Comparison of ENCODE assay signal across 14 cellular contexts in the genomic region with DNA sequence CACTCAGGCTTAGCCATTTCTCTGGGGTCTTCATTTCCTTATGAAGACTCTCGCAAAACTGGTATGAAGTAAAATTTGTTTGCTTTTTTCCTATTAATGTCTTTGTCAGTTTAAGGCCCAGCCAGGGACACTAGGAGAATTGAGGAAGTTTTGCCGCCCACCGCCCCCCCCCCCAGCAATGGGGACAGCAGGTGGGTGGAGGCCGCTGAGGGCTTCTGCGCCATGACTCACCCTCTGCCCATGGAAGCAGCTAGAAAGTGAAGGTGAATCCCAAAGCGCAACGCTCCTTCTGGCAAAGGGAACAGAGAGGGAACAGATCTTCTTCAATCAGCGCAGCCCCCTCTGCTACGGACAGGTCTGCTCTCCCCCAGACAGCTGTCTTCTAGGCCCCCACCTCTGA. TPM values are rescaled to one million over a fixed set of nuclear protein-coding genes. Genes with fewer than 3 reads are reported as not detected.
DNase-seq lines count a peak whose midpoint lies in the region; ATAC-seq and TF ChIP-seq lines count a peak whose summit lies in the region.
"Had no signal": no experiment of that assay in that cellular context is flagged by ENCODE, and none has a peak within 500 bp of the region (broad histone marks: within the 10 kb centered on the region; RNA-seq: fewer than 3 reads in every experiment).

No MANE protein-coding gene starts in this region.

- no peaks in the 10 kb centered on the region for H3K27me3 Mint-ChIP-seq in activated CD4-positive, alpha-beta memory T cell treated with anti-CD3 and anti-CD28 coated beads for 36 hours
- no peaks in the 10 kb centered on the region for H3K27me3 Mint-ChIP-seq in activated CD4-positive, alpha-beta memory T cell treated with anti-CD3 and anti-CD28 coated beads, Interleukin-2, amount 10 ng/mL, durations not matched to agents 7 days and 5 days
- no peaks in the 10 kb centered on the region for H3K27me3 Mint-ChIP-seq in endodermal cell (ENCODE audit: insufficient read depth)

- H3K9me3 Mint-ChIP-seq in activated CD4-positive, alpha-beta memory T cell treated with anti-CD3 and anti-CD28 coated beads for 36 hours, result no peaks in the 10 kb centered on the region
- peaks cover under 1% of the 10 kb centered on the region for H3K9me3 Mint-ChIP-seq in activated CD4-positive, alpha-beta memory T cell treated with anti-CD3 and anti-CD28 coated beads, Interleukin-2, amount 10 ng/mL, durations not matched to agents 7 days and 5 days
- H3K9me3 Mint-ChIP-seq in endodermal cell, result peaks cover 5% of the 10 kb centered on the region
- H3K9me3 Mint-ChIP-seq in stimulated activated effector memory CD8-positive, alpha-beta T cell treated with anti-CD3 and anti-CD28 coated beads, Interleukin-12 subunit alpha, Interleukin-12 subunit beta, amount 100 ng/mL, for 72 hours, result no peaks in the 10 kb centered on the region

- no peak for ATAC-seq in stimulated activated effector memory CD8-positive, alpha-beta T cell treated with anti-CD3 and anti-CD28 coated beads, Interleukin-12 subunit alpha, Interleukin-12 subunit beta, amount 100 ng/mL, for 72 hours
- ATAC-seq in HG02885 (IDR thresholded peaks at IDR 0.05; ENCODE audit: poor library complexity, unreplicated experiment), result no peak

- H3K9ac ChIP-seq in OCI-LY1 (ENCODE audit: low read length) (no peak overlapping the region), endodermal cell (ENCODE audit: extremely low read depth, low read length, poor library complexity, severe bottlenecking) (no peak overlapping the region)
- H3K9ac ChIP-seq: parathyroid adenoma had no signal

- intact Hi-C loops in activated CD4-positive, alpha-beta memory T cell treated with anti-CD3 and anti-CD28 coated beads for 36 hours (cut with micrococcal nuclease), result loop anchor here (5.0 kb wide), 1 partner anchor 369 kb away; no protein-coding TSS in a partner anchor

- no peaks in the 10 kb centered on the region for H4K20me1 ChIP-seq in OCI-LY1 (ENCODE audit: insufficient read depth, low read length)

- H3K27me3 ChIP-seq in OCI-LY1 (ENCODE audit: insufficient read depth, low read length) (no peaks in the 10 kb centered on the region), endodermal cell (ENCODE audit: control insufficient read depth, insufficient read depth, low read length, poor library complexity, severe bottlenecking) (no peaks in the 10 kb centered on the region)

- peaks cover 45% of the 10 kb centered on the region for H3K36me3 Mint-ChIP-seq in activated CD4-positive, alpha-beta memory T cell treated with anti-CD3 and anti-CD28 coated beads for 36 hours
- H3K36me3 Mint-ChIP-seq in activated CD4-positive, alpha-beta memory T cell treated with anti-CD3 and anti-CD28 coated beads, Interleukin-2, amount 10 ng/mL, durations not matched to agents 7 days and 5 days (ENCODE audit: low read depth), result peaks cover 60% of the 10 kb centered on the region
- peaks cover 52% of the 10 kb centered on the region for H3K36me3 Mint-ChIP-seq in endodermal cell (ENCODE audit: low read depth)
- H3K36me3 Mint-ChIP-seq in stimulated activated effector memory CD8-positive, alpha-beta T cell treated with anti-CD3 and anti-CD28 coated beads, Interleukin-12 subunit alpha, Interleukin-12 subunit beta, amount 100 ng/mL, for 72 hours, result peaks cover 52% of the 10 kb centered on the region

- 92 to 100% methylated on average over 3 to 9 of the region's 9 CpGs for WGBS in endodermal cell (ENCODE audit: insufficient coverage in 1 of 2, insufficient read length in 1 of 2), 2 experiments

- POLR2A ChIA-PET in activated CD4-positive, alpha-beta memory T cell treated with anti-CD3 and anti-CD28 coated beads for 36 hours (lab: Charles Lee), result no interaction called here
- POLR2A ChIA-PET in activated CD4-positive, alpha-beta memory T cell treated with anti-CD3 and anti-CD28 coated beads, Interleukin-2, amount 10 ng/mL, durations not matched to agents 7 days and 5 days (lab: Charles Lee), result interaction anchor here (1.2 to 1.3 kb wide), 2 partner anchors 35 to 49 kb away, joined by 3 to 7 read pairs; partner anchors contain the start of gene MARF1

- no peak for TF ChIP-seq CTCF in OCI-LY1 (IDR thresholded peaks at IDR 0.05; ENCODE audit: low read length)
- no peak for TF ChIP-seq CTCF in endodermal cell (conservative IDR thresholded peaks at IDR 0.05)

- H3K27ac ChIP-seq in OCI-LY1 (ENCODE audit: low read depth, low read length, poor library complexity, severe bottlenecking) (peak overlapping the region; percentile 33), endodermal cell (ENCODE audit: low read depth, low read length) (no peak overlapping the region)
- H3K27ac ChIP-seq: parathyroid adenoma, WERI-Rb-1 had no signal

- no peak for DNase-seq in activated CD4-positive, alpha-beta memory T cell treated with anti-CD3 and anti-CD28 coated beads for 36 hours
- no peak for DNase-seq in activated CD4-positive, alpha-beta memory T cell treated with anti-CD3 and anti-CD28 coated beads, Interleukin-2, amount 10 ng/mL, durations not matched to agents 7 days and 5 days
- DNase-seq in endodermal cell, result no peak
- no peak for DNase-seq in stimulated activated effector memory CD8-positive, alpha-beta T cell treated with anti-CD3 and anti-CD28 coated beads, Interleukin-12 subunit alpha, Interleukin-12 subunit beta, amount 100 ng/mL, for 72 hours (ENCODE audit: low spot score in 2 of 2)
- DNase-seq in amniotic stem cell (lab: John Stamatoyannopoulos, UW), result no peak
- no peak for DNase-seq in NCI-H82 treated with DMSO at 0.1 percent for 48 hours (lab: John Stamatoyannopoulos, UW; ENCODE audit: unreplicated experiment)
- DNase-seq: COR-L47, HFFc6, NCI-H1694, NCI-H524 treated with DMSO at 0.1 percent for 48 hours, WERI-Rb-1 had no signal

- H3K4me2 ChIP-seq in OCI-LY1 (ENCODE audit: low read length), result no peak overlapping the region

- no peaks in the 10 kb centered on the region for H3K9me3 ChIP-seq in OCI-LY1 (ENCODE audit: low read length)
- no peaks in the 10 kb centered on the region for H3K9me3 ChIP-seq in endodermal cell (ENCODE audit: control insufficient read depth, low read length)

- CTCF ChIA-PET in activated CD4-positive, alpha-beta memory T cell treated with anti-CD3 and anti-CD28 coated beads for 36 hours (lab: Charles Lee), result interaction anchor here (1.1 kb wide), 1 partner anchor 50 kb away, joined by 3 read pairs; no protein-coding TSS in a partner anchor
- CTCF ChIA-PET in activated CD4-positive, alpha-beta memory T cell treated with anti-CD3 and anti-CD28 coated beads, Interleukin-2, amount 10 ng/mL, durations not matched to agents 7 days and 5 days (lab: Charles Lee), result no interaction called here

- no peak overlapping the region for H3K4me3 Mint-ChIP-seq in activated CD4-positive, alpha-beta memory T cell treated with anti-CD3 and anti-CD28 coated beads for 36 hours
- H3K4me3 Mint-ChIP-seq in activated CD4-positive, alpha-beta memory T cell treated with anti-CD3 and anti-CD28 coated beads, Interleukin-2, amount 10 ng/mL, durations not matched to agents 7 days and 5 days, result no peak overlapping the region
- no peak overlapping the region for H3K4me3 Mint-ChIP-seq in endodermal cell
- H3K4me3 Mint-ChIP-seq in stimulated activated effector memory CD8-positive, alpha-beta T cell treated with anti-CD3 and anti-CD28 coated beads, Interleukin-12 subunit alpha, Interleukin-12 subunit beta, amount 100 ng/mL, for 72 hours, result no peak overlapping the region
- H3K4me3 Mint-ChIP-seq: HFFc6 had no signal

- peak overlapping the region; percentile 43 for H3K27ac Mint-ChIP-seq in activated CD4-positive, alpha-beta memory T cell treated with anti-CD3 and anti-CD28 coated beads for 36 hours
- no peak overlapping the region for H3K27ac Mint-ChIP-seq in activated CD4-positive, alpha-beta memory T cell treated with anti-CD3 and anti-CD28 coated beads, Interleukin-2, amount 10 ng/mL, durations not matched to agents 7 days and 5 days
- H3K27ac Mint-ChIP-seq in endodermal cell, result peak overlapping the region; percentile 45
- H3K27ac Mint-ChIP-seq in stimulated activated effector memory CD8-positive, alpha-beta T cell treated with anti-CD3 and anti-CD28 coated beads, Interleukin-12 subunit alpha, Interleukin-12 subunit beta, amount 100 ng/mL, for 72 hours, result peak overlapping the region; percentile 89
- H3K27ac Mint-ChIP-seq: HFFc6 had no signal

- no peaks in the 10 kb centered on the region for H3F3A ChIP-seq in OCI-LY1 (ENCODE audit: insufficient read depth, low read length)

- no peaks in the 10 kb centered on the region for H3K79me2 ChIP-seq in OCI-LY1 (ENCODE audit: insufficient read depth, low read length)
- H3K79me2 ChIP-seq: parathyroid adenoma had no signal

- H3K4me3 ChIP-seq in OCI-LY1 (ENCODE audit: low read depth, low read length, poor library complexity, severe bottlenecking), result no peak overlapping the region
- no peak overlapping the region for H3K4me3 ChIP-seq in endodermal cell (ENCODE audit: low read length)

- H2AFZ ChIP-seq in OCI-LY1 (ENCODE audit: low read length), result no peak overlapping the region
- H2AFZ ChIP-seq: parathyroid adenoma had no signal

- H3K4me1 ChIP-seq in OCI-LY1 (ENCODE audit: insufficient read depth, low read length, severe bottlenecking) (peaks cover 29% of the 10 kb centered on the region), endodermal cell (ENCODE audit: control insufficient read depth, insufficient read depth, low read length) (no peaks in the 10 kb centered on the region)
- H3K4me1 ChIP-seq: parathyroid adenoma had no signal

- peaks cover 41% of the 10 kb centered on the region for H3K36me3 ChIP-seq in OCI-LY1 (ENCODE audit: insufficient read depth, low read length)
- peaks cover 43% of the 10 kb centered on the region for H3K36me3 ChIP-seq in endodermal cell (ENCODE audit: control insufficient read depth, insufficient read depth, low read length)

- no peaks in the 10 kb centered on the region for H3K9me2 ChIP-seq in OCI-LY1 (ENCODE audit: low read depth, low read length)

- peaks cover 39% of the 10 kb centered on the region for H3K4me1 Mint-ChIP-seq in activated CD4-positive, alpha-beta memory T cell treated with anti-CD3 and anti-CD28 coated beads for 36 hours (ENCODE audit: low read depth)
- H3K4me1 Mint-ChIP-seq in activated CD4-positive, alpha-beta memory T cell treated with anti-CD3 and anti-CD28 coated beads, Interleukin-2, amount 10 ng/mL, durations not matched to agents 7 days and 5 days, result peaks cover 52% of the 10 kb centered on the region
- peaks cover 13% of the 10 kb centered on the region for H3K4me1 Mint-ChIP-seq in endodermal cell
- H3K4me1 Mint-ChIP-seq in stimulated activated effector memory CD8-positive, alpha-beta T cell treated with anti-CD3 and anti-CD28 coated beads, Interleukin-12 subunit alpha, Interleukin-12 subunit beta, amount 100 ng/mL, for 72 hours, result peaks cover 51% of the 10 kb centered on the region

RNA-seq across cellular contexts. Expression of gene MARF1, which starts 49.7 kb away (rescaled TPM):
- 10 to 100 TPM; 61.9 to 62.6 TPM for total RNA-seq in activated CD4-positive, alpha-beta memory T cell treated with anti-CD3 and anti-CD28 coated beads for 36 hours
- total RNA-seq in activated CD4-positive, alpha-beta memory T cell treated with anti-CD3 and anti-CD28 coated beads, Interleukin-2, amount 10 ng/mL, durations not matched to agents 7 days and 5 days, result 10 to 100 TPM; 85.4 to 85.5 TPM
- total RNA-seq in endodermal cell, result 10 to 100 TPM; 39.3 to 39.6 TPM
- polyA plus RNA-seq in endodermal cell (2013, experiment 1 of 2), result 29.8 TPM
- 25.0 TPM for polyA plus RNA-seq in endodermal cell (2013, experiment 2 of 2)

RNA-seq across cellular contexts. Expression of gene NDE1, which starts 56.8 kb away (rescaled TPM):
- total RNA-seq in activated CD4-positive, alpha-beta memory T cell treated with anti-CD3 and anti-CD28 coated beads for 36 hours, result 100 to 1,000 TPM; 117 to 119 TPM
- total RNA-seq in activated CD4-positive, alpha-beta memory T cell treated with anti-CD3 and anti-CD28 coated beads, Interleukin-2, amount 10 ng/mL, durations not matched to agents 7 days and 5 days, result 100 to 1,000 TPM; 115 to 133 TPM
- total RNA-seq in endodermal cell, result 10 to 100 TPM; 60.5 to 69.2 TPM
- 75.0 TPM for polyA plus RNA-seq in endodermal cell (2013, experiment 1 of 2)
- polyA plus RNA-seq in endodermal cell (2013, experiment 2 of 2), result 73.9 TPM
